ENCODE assay signal across 12 cellular contexts in genomic region chr7:117269417-117269816, GRCh38. TPM values are rescaled to one million over a fixed set of nuclear protein-coding genes. Genes with fewer than 3 reads are reported as not detected.
DNase-seq lines count a peak whose midpoint lies in the region; ATAC-seq and TF ChIP-seq lines count a peak whose summit lies in the region.
"Had no signal": no experiment of that assay in that cellular context is flagged by ENCODE, and none has a peak within 500 bp of the region (broad histone marks: within the 10 kb centered on the region; RNA-seq: fewer than 3 reads in every experiment).

No MANE protein-coding gene starts in this region.

- H3K4me1 ChIP-seq in skeletal muscle tissue (ENCODE audit: control insufficient read depth in 3 of 3, insufficient read depth in 3 of 3, low read length in 3 of 3) (no peaks in the 10 kb centered on the region), gastroesophageal sphincter (no peaks in the 10 kb centered on the region)
- H3K4me1 ChIP-seq: stomach had no signal

- H3K9ac ChIP-seq in skeletal muscle tissue (ENCODE audit: low read depth in 1 of 3, low read length in 3 of 3), result no peak overlapping the region

- H3K27ac ChIP-seq in skeletal muscle tissue (ENCODE audit: low read depth, low read length) (peak overlapping the region; percentile 54), gastroesophageal sphincter (no peak overlapping the region)
- H3K27ac ChIP-seq: stomach had no signal

- WGBS in gastroesophageal sphincter (ENCODE audit: low coverage in 1 of 2), 2 donors, result 44 to 55% methylated on average over 4 to 5 of the region's 5 CpGs

- H3K27me3 ChIP-seq in skeletal muscle tissue (ENCODE audit: control insufficient read depth in 3 of 3, insufficient read depth in 3 of 3, low read length in 3 of 3) (no peaks in the 10 kb centered on the region), gastroesophageal sphincter (no peaks in the 10 kb centered on the region)

- H3K4me3 ChIP-seq in skeletal muscle tissue (ENCODE audit: low read length in 3 of 3) (no peak overlapping the region), gastroesophageal sphincter (no peak overlapping the region)
- H3K4me3 ChIP-seq: stomach had no signal

- no peak for TF ChIP-seq EP300 in gastroesophageal sphincter (IDR thresholded peaks at IDR 0.05)

- TF ChIP-seq POLR2A in gastroesophageal sphincter (IDR thresholded peaks at IDR 0.05), result no peak

- peak; percentile 42 for ATAC-seq in GM19351 (IDR thresholded peaks at IDR 0.05; ENCODE audit: unreplicated experiment)
- no peak for ATAC-seq in GM18907 (IDR thresholded peaks at IDR 0.05; ENCODE audit: unreplicated experiment)
- no peak for ATAC-seq in gastroesophageal sphincter

- no peaks in the 10 kb centered on the region for H3K9me3 ChIP-seq in skeletal muscle tissue (ENCODE audit: control insufficient read depth in 3 of 3, low read length in 3 of 3)
- peaks cover 0 to 4% (median 0%) of the 10 kb centered on the region in 3 donors for H3K9me3 ChIP-seq in gastroesophageal sphincter

- no peaks in the 10 kb centered on the region for H3K36me3 ChIP-seq in skeletal muscle tissue (ENCODE audit: control insufficient read depth in 3 of 3, insufficient read depth in 3 of 3, low read length in 3 of 3)
- no peaks in the 10 kb centered on the region for H3K36me3 ChIP-seq in gastroesophageal sphincter
- H3K36me3 ChIP-seq: stomach had no signal

- peak; percentile 91 for DNase-seq in RPMI7951 (ENCODE audit: low read depth)
- peak; percentile 81 for DNase-seq in fibroblast of gingiva (ENCODE audit: low read depth)
- no peak for DNase-seq in NCI-H82 (lab: John Stamatoyannopoulos, UW)
- DNase-seq: anterior cingulate cortex; head of caudate nucleus; stimulated activated CD4-positive, alpha-beta T cell treated with anti-CD3 and anti-CD28 coated beads, Interleukin-15, amount 100 ng/mL, for 24 hours; stomach had no signal

- no peak for TF ChIP-seq CTCF in gastroesophageal sphincter (IDR thresholded peaks at IDR 0.05)

RNA-seq across cellular contexts. Expression of gene WNT2, which starts 53.4 kb away (rescaled TPM):
- total RNA-seq in RPMI7951 (2014; rRNA removed; shearing (Covaris generic)), result not detected in 2 replicates
- total RNA-seq in skeletal muscle tissue (3.1 TPM), gastroesophageal sphincter (1 to 10 TPM in 2 of 4 donors, under 1 TPM in 1, not detected in 1; 0.54 to 1.3 (median 1.1) TPM)
- total RNA-seq: OCI-LY7 had no signal
